In the genomic region with DNA sequence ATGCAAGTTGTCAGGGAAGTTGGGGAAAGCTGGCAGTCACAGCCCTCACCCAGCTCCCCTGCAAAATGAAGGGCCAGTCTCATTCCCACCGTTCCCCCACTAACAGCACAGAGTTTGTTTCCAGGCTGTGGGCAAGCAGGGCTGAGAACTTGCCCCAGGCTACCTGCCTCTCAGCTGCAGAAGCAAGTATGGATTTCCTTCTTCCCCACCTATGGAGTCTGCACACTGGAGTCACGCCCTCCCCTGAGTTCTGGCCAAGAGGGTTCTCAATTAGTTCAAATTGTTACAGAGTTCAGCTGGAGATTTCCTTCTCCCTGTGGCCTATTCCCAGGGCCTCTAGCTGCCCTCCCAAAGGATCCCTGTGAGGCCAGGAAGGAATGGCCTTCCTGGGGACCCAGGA, we compare ENCODE assay signal across 26 cellular contexts.
"Had no signal": no experiment of that assay in that cellular context is flagged by ENCODE, and none has a peak within 500 bp of the region (broad histone marks: within the 10 kb centered on the region; RNA-seq: fewer than 3 reads in every experiment).

No MANE protein-coding gene starts in this region.

- ATAC-seq: naive thymus-derived CD4-positive, alpha-beta T cell; natural killer cell treated with Interleukin-12 subunit alpha and Interleukin-12 subunit beta and Interleukin-15 and Interleukin-18, amount 100 ng/mL, for 72 hours; pancreas; right cardiac atrium; sciatic nerve; stimulated activated memory B cell treated with anti-CD40 and anti-IgM and Interleukin-4, amounts not matched to agents 10 μg/mL and 1 μg/mL and 100 μg/mL, for 72 hours; stimulated activated naive CD8-positive, alpha-beta T cell treated with anti-CD3 and anti-CD28 coated beads, Interleukin-15, amount 100 ng/mL, for 72 hours had no signal

- H3K27me3 Mint-ChIP-seq: type B pancreatic cell had no signal

- H3K9me3 Mint-ChIP-seq: naive thymus-derived CD4-positive, alpha-beta T cell; natural killer cell treated with Interleukin-12 subunit alpha and Interleukin-12 subunit beta and Interleukin-15 and Interleukin-18, amount 100 ng/mL, for 72 hours; stimulated activated memory B cell treated with anti-CD40 and anti-IgM and Interleukin-4, amounts not matched to agents 10 μg/mL and 1 μg/mL and 100 μg/mL, for 72 hours; stimulated activated naive CD8-positive, alpha-beta T cell treated with anti-CD3 and anti-CD28 coated beads, Interleukin-15, amount 100 ng/mL, for 72 hours had no signal

- H3K4me3 Mint-ChIP-seq: mesothelial cell of epicardium; naive thymus-derived CD4-positive, alpha-beta T cell; natural killer cell treated with Interleukin-12 subunit alpha and Interleukin-12 subunit beta and Interleukin-15 and Interleukin-18, amount 100 ng/mL, for 72 hours; stimulated activated memory B cell treated with anti-CD40 and anti-IgM and Interleukin-4, amounts not matched to agents 10 μg/mL and 1 μg/mL and 100 μg/mL, for 72 hours; stimulated activated naive CD8-positive, alpha-beta T cell treated with anti-CD3 and anti-CD28 coated beads, Interleukin-15, amount 100 ng/mL, for 72 hours; type B pancreatic cell had no signal

- H3K9me3 ChIP-seq: left ventricle myocardium inferior, pancreas, prostate gland, uterus had no signal

- H3K27me3 ChIP-seq: hepatocyte, pancreas, tibial nerve, uterus had no signal

- H3K27ac ChIP-seq: hepatocyte, left ventricle myocardium inferior, pancreas, prostate gland, skin epidermis, tibial nerve, uterus had no signal

- H3K4me3 ChIP-seq: hepatocyte, left ventricle myocardium inferior, lung, pancreas, prostate gland, skin epidermis, tibial nerve, uterus had no signal

- H3K27ac Mint-ChIP-seq: mesothelial cell of epicardium; naive thymus-derived CD4-positive, alpha-beta T cell; natural killer cell treated with Interleukin-12 subunit alpha and Interleukin-12 subunit beta and Interleukin-15 and Interleukin-18, amount 100 ng/mL, for 72 hours; stimulated activated memory B cell treated with anti-CD40 and anti-IgM and Interleukin-4, amounts not matched to agents 10 μg/mL and 1 μg/mL and 100 μg/mL, for 72 hours; stimulated activated naive CD8-positive, alpha-beta T cell treated with anti-CD3 and anti-CD28 coated beads, Interleukin-15, amount 100 ng/mL, for 72 hours; type B pancreatic cell had no signal

- H3K79me2 ChIP-seq: hepatocyte had no signal

- H3K4me1 Mint-ChIP-seq: stimulated activated memory B cell treated with anti-CD40 and anti-IgM and Interleukin-4, amounts not matched to agents 10 μg/mL and 1 μg/mL and 100 μg/mL, for 72 hours; stimulated activated naive CD8-positive, alpha-beta T cell treated with anti-CD3 and anti-CD28 coated beads, Interleukin-15, amount 100 ng/mL, for 72 hours had no signal

- H3K4me2 ChIP-seq: hepatocyte had no signal

- H3K36me3 ChIP-seq: left ventricle myocardium inferior, pancreas, prostate gland, tibial nerve, uterus had no signal

- H3K36me3 Mint-ChIP-seq: mesothelial cell of epicardium; naive thymus-derived CD4-positive, alpha-beta T cell; natural killer cell treated with Interleukin-12 subunit alpha and Interleukin-12 subunit beta and Interleukin-15 and Interleukin-18, amount 100 ng/mL, for 72 hours; stimulated activated memory B cell treated with anti-CD40 and anti-IgM and Interleukin-4, amounts not matched to agents 10 μg/mL and 1 μg/mL and 100 μg/mL, for 72 hours; type B pancreatic cell had no signal

- DNase-seq: kidney; left ventricle myocardium inferior; mesendoderm; naive thymus-derived CD4-positive, alpha-beta T cell; nucleus accumbens; pancreas; posterior cingulate gyrus; retina; right cardiac atrium; stimulated activated CD4-positive, alpha-beta T cell treated with anti-CD3 and anti-CD28 coated beads, Interleukin-12 subunit alpha, Interleukin-12 subunit beta, amount 100 ng/mL, for 4 hours; stimulated activated CD4-positive, alpha-beta T cell treated with anti-CD3 and anti-CD28 coated beads, Interleukin-4, amount 100 ng/mL, for 4 hours; stimulated activated CD8-positive, alpha-beta memory T cell treated with anti-CD3 and anti-CD28 coated beads, Interleukin-4, amount 100 ng/mL, for 48 hours; stimulated activated naive CD4-positive, alpha-beta T cell treated with Interleukin-2 at 50 U/mL for 16 hours; stimulated activated naive CD8-positive, alpha-beta T cell treated with anti-CD3 and anti-CD28 coated beads, Interleukin-15, amount 100 ng/mL, for 72 hours; substantia nigra; uterus had no signal

- H3K4me1 ChIP-seq: left ventricle myocardium inferior, pancreas, prostate gland, tibial nerve, uterus had no signal

- H2AFZ ChIP-seq: hepatocyte had no signal
